Comparison of ENCODE assay signal across 1 cellular context in genomic region chr11:10394229-10395100, GRCh38.
TF ChIP-seq lines count a peak whose summit lies in the region.

No MANE protein-coding gene starts in this region.

TF ChIP-seq in A549, 52 proteins besides CTCF, POLR2A, EP300 and RAD21 (continued from another document):
- TF ChIP-seq REST (IDR thresholded peaks at IDR 0.05) (no peak), BHLHE40 (IDR thresholded peaks at IDR 0.05; ENCODE audit: low read depth, low read length) (peak; percentile 90), KDM5A (IDR thresholded peaks at IDR 0.05) (no peak), GATA3 (IDR thresholded peaks at IDR 0.05; ENCODE audit: borderline replicate concordance) (peak; percentile 98), RARB (CRISPR knock-in tag; IDR thresholded peaks at IDR 0.05) (no peak), RCOR1 (IDR thresholded peaks at IDR 0.05; ENCODE audit: low read depth, low read length) (no peak), JUN (IDR thresholded peaks at IDR 0.05) (peak; percentile 72 to 89; a peak in 4 of 5 replicates), SMC3 (IDR thresholded peaks at IDR 0.05) (no peak), EHF (CRISPR knock-in tag; IDR thresholded peaks at IDR 0.05) (no peak), ESRRA (IDR thresholded peaks at IDR 0.05; ENCODE audit: borderline replicate concordance, low read length) (no peak), CBX8 (IDR thresholded peaks at IDR 0.05) (no peak)
